Comparison of ENCODE assay signal across 18 cellular contexts in the genomic region with DNA sequence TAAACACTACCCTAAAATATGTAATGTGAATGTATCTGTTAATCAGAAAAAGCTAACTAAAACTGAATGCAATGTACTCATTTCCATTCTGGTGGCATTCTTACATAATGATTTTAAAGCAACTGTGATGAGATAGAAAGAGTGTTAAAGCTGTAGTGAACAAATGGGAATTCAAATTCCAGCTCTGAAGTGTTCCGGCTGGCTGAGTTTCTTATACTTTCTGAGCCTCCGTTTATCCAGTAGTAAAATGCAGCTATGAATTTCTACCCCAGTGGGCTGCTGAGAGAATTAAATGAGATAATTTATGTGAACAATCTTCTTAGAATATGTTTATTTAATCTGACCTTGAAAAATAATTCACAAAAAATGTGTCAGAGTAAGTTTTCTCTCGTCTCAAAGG.
A peak's percentile ranks its signal among the peaks of the same experiment; 100 is the strongest.
DNase-seq lines count a peak whose midpoint lies in the region; ATAC-seq and TF ChIP-seq lines count a peak whose summit lies in the region.
"Had no signal": no experiment of that assay in that cellular context is flagged by ENCODE, and none has a peak within 500 bp of the region (broad histone marks: within the 10 kb centered on the region; RNA-seq: fewer than 3 reads in every experiment).

No MANE protein-coding gene starts in this region.

- H3K18ac ChIP-seq in mesenchymal stem cell (ENCODE audit: low read depth in 1 of 2, low read length in 2 of 2), result no peak overlapping the region

- H3K9me3 Mint-ChIP-seq in stimulated activated memory B cell treated with anti-CD40 and anti-IgM and Interleukin-4, amounts not matched to agents 10 μg/mL and 1 μg/mL and 100 μg/mL, for 72 hours, result no peaks in the 10 kb centered on the region
- H3K9me3 Mint-ChIP-seq: CD8-positive, alpha-beta memory T cell; HFFc6 had no signal

- no peak overlapping the region for H3K4me3 ChIP-seq in HEK293 (ENCODE audit: low read depth, low read length)
- H3K4me3 ChIP-seq in coronary artery, result peak overlapping the region; percentile 29
- no peak overlapping the region for H3K4me3 ChIP-seq in mesenchymal stem cell (ENCODE audit: insufficient read depth in 1 of 2, low read depth in 1 of 2, low read length in 2 of 2)
- H3K4me3 ChIP-seq in gastrocnemius medialis, result peak overlapping the region in 3 of 4 donors; percentile 10 to 28 (median 10)
- no peak overlapping the region for H3K4me3 ChIP-seq in H7 (ENCODE audit: insufficient read depth, low read depth, low read length)
- H3K4me3 ChIP-seq: BLaER1 treated with 17β-estradiol and CSF1 and Interleukin-3, amounts not matched to agents 10 nM and 100 nM; SJSA1 had no signal

- no peaks in the 10 kb centered on the region for H3K27me3 Mint-ChIP-seq in stimulated activated memory B cell treated with anti-CD40 and anti-IgM and Interleukin-4, amounts not matched to agents 10 μg/mL and 1 μg/mL and 100 μg/mL, for 72 hours
- H3K27me3 Mint-ChIP-seq: CD8-positive, alpha-beta memory T cell had no signal

- CTCF ChIA-PET in HEK293 (lab: Yijun Ruan, JAX), result interaction anchor here (0.6 to 1.5 kb wide), 2 partner anchors 20 to 566 kb away, joined by 3 to 4 read pairs; no protein-coding TSS in a partner anchor

- no peak for ATAC-seq in gastrocnemius medialis
- ATAC-seq in stimulated activated memory B cell treated with anti-CD40 and anti-IgM and Interleukin-4, amounts not matched to agents 10 μg/mL and 1 μg/mL and 100 μg/mL, for 72 hours, result no peak
- ATAC-seq: Panc1 had no signal

- no peak for TF ChIP-seq POLR2A in gastrocnemius medialis (IDR thresholded peaks at IDR 0.05)

- 89% methylated on average over 1 of the region's 3 CpGs for WGBS in mesenchymal stem cell

- no peaks in the 10 kb centered on the region for H3K4me1 Mint-ChIP-seq in stimulated activated memory B cell treated with anti-CD40 and anti-IgM and Interleukin-4, amounts not matched to agents 10 μg/mL and 1 μg/mL and 100 μg/mL, for 72 hours
- H3K4me1 Mint-ChIP-seq: CD8-positive, alpha-beta memory T cell had no signal

- H2BK5ac ChIP-seq in mesenchymal stem cell (ENCODE audit: low read depth, low read length, poor library complexity, severe bottlenecking), result no peak overlapping the region

- no peak overlapping the region for H4K8ac ChIP-seq in mesenchymal stem cell (ENCODE audit: low read length)

- H3K27ac Mint-ChIP-seq in stimulated activated memory B cell treated with anti-CD40 and anti-IgM and Interleukin-4, amounts not matched to agents 10 μg/mL and 1 μg/mL and 100 μg/mL, for 72 hours, result no peak overlapping the region
- H3K27ac Mint-ChIP-seq: CD8-positive, alpha-beta memory T cell; HFFc6 had no signal

- H4K91ac ChIP-seq in mesenchymal stem cell (ENCODE audit: low read length), result no peak overlapping the region

- no peaks in the 10 kb centered on the region for H3K9me3 ChIP-seq in HEK293 (ENCODE audit: control insufficient read depth, insufficient read depth, low read depth, low read length)
- no peaks in the 10 kb centered on the region for H3K9me3 ChIP-seq in mesenchymal stem cell (ENCODE audit: control insufficient read depth, low read length)
- H3K9me3 ChIP-seq in gastrocnemius medialis, result no peaks in the 10 kb centered on the region
- H3K9me3 ChIP-seq: BLaER1 treated with 17β-estradiol and CSF1 and Interleukin-3, amounts not matched to agents 10 nM and 100 nM; SJSA1 had no signal

- H3K27me3 ChIP-seq in mesenchymal stem cell (ENCODE audit: control insufficient read depth in 1 of 2, insufficient read depth in 1 of 2, low read length in 2 of 2) (no peaks in the 10 kb centered on the region), gastrocnemius medialis (no peaks in the 10 kb centered on the region), H7 (ENCODE audit: control insufficient read depth, insufficient read depth, low read length) (no peaks in the 10 kb centered on the region)
- H3K27me3 ChIP-seq: BLaER1 treated with 17β-estradiol and CSF1 and Interleukin-3, amounts not matched to agents 10 nM and 100 nM; SJSA1 had no signal

- no peak overlapping the region for H3K4me2 ChIP-seq in mesenchymal stem cell (ENCODE audit: low read length, poor library complexity, severe bottlenecking)
- H3K4me2 ChIP-seq: BLaER1 treated with 17β-estradiol and CSF1 and Interleukin-3, amounts not matched to agents 10 nM and 100 nM had no signal

- H3K4me1 ChIP-seq in HEK293 (ENCODE audit: control insufficient read depth, insufficient read depth, low read length) (peaks cover 21% of the 10 kb centered on the region), mesenchymal stem cell (ENCODE audit: control insufficient read depth, insufficient read depth, low read depth, low read length) (no peaks in the 10 kb centered on the region), gastrocnemius medialis (peaks cover 2 to 37% of the 10 kb centered on the region in 2 donors)
- H3K4me1 ChIP-seq: BLaER1 treated with 17β-estradiol and CSF1 and Interleukin-3, amounts not matched to agents 10 nM and 100 nM; SJSA1 had no signal

- no peak overlapping the region for H3K4ac ChIP-seq in mesenchymal stem cell (ENCODE audit: low read depth in 1 of 2, low read length in 2 of 2)

- H3K27ac ChIP-seq in HEK293 (ENCODE audit: extremely low read depth, low read depth, low read length) (no peak overlapping the region), coronary artery (no peak overlapping the region), mesenchymal stem cell (ENCODE audit: low read length, poor library complexity, severe bottlenecking) (no peak overlapping the region), gastrocnemius medialis (peak overlapping the region in 3 of 4 donors; percentile 37 to 93 (median 39))
- H3K27ac ChIP-seq: BLaER1 treated with 17β-estradiol and CSF1 and Interleukin-3, amounts not matched to agents 10 nM and 100 nM; SJSA1 had no signal

- H3K4me3 Mint-ChIP-seq in stimulated activated memory B cell treated with anti-CD40 and anti-IgM and Interleukin-4, amounts not matched to agents 10 μg/mL and 1 μg/mL and 100 μg/mL, for 72 hours, result no peak overlapping the region
- H3K4me3 Mint-ChIP-seq: CD8-positive, alpha-beta memory T cell; HFFc6 had no signal

- no peaks in the 10 kb centered on the region for H3K36me3 Mint-ChIP-seq in stimulated activated memory B cell treated with anti-CD40 and anti-IgM and Interleukin-4, amounts not matched to agents 10 μg/mL and 1 μg/mL and 100 μg/mL, for 72 hours
- H3K36me3 Mint-ChIP-seq: CD8-positive, alpha-beta memory T cell had no signal

- in situ Hi-C loops in gastrocnemius medialis (cut with MboI; ENCODE audit: low sequenced_read_pairs in 4 of 4), result loop anchor here in 1 of 4 donors (10.0 kb wide), 1 partner anchor 132 kb away; no protein-coding TSS in a partner anchor

- POLR2A ChIA-PET in HEK293 (lab: Yijun Ruan, JAX), result no interaction called here

- peaks cover 10% of the 10 kb centered on the region for H3K79me1 ChIP-seq in mesenchymal stem cell (replicated peaks; ENCODE audit: low read length, poor library complexity, severe bottlenecking)

- peak overlapping the region; percentile 62 for H3K9ac ChIP-seq in mesenchymal stem cell (ENCODE audit: low read length)
- H3K9ac ChIP-seq: BLaER1 treated with 17β-estradiol and CSF1 and Interleukin-3, amounts not matched to agents 10 nM and 100 nM had no signal

- H2BK12ac ChIP-seq in mesenchymal stem cell (ENCODE audit: low read length in 2 of 2), result no peak overlapping the region

- H2AFZ ChIP-seq in mesenchymal stem cell (ENCODE audit: low read depth, low read length), result no peak overlapping the region

- H3K23ac ChIP-seq in mesenchymal stem cell (ENCODE audit: low read length in 2 of 2), result no peak overlapping the region

- H2AK5ac ChIP-seq in mesenchymal stem cell (ENCODE audit: low read length, severe bottlenecking), result no peak overlapping the region

- no peak overlapping the region for H2BK120ac ChIP-seq in mesenchymal stem cell (ENCODE audit: low read depth, low read length)

- intact Hi-C loops in gastrocnemius medialis (cut with DNase I; ENCODE audit: low total_unique reads), result loop anchor here (5.0 kb wide), 1 partner anchor 41 kb away; no protein-coding TSS in a partner anchor

- no peak overlapping the region for H2BK15ac ChIP-seq in mesenchymal stem cell (ENCODE audit: low read depth, poor library complexity, severe bottlenecking)

- H3K14ac ChIP-seq in mesenchymal stem cell (ENCODE audit: low read length in 2 of 2), result no peak overlapping the region

- H3K36me3 ChIP-seq in HEK293 (ENCODE audit: control insufficient read depth in 2 of 2, insufficient read depth in 1 of 2, low read length in 2 of 2) (no peaks in the 10 kb centered on the region; a peak in 1 of 3 replicates), mesenchymal stem cell (ENCODE audit: control insufficient read depth in 1 of 2, insufficient read depth in 2 of 2, low read depth in 1 of 2, low read length in 2 of 2) (no peaks in the 10 kb centered on the region), gastrocnemius medialis (peaks cover 0 to 6% of the 10 kb centered on the region in 2 donors), H7 (replicated peaks; ENCODE audit: control insufficient read depth, insufficient read depth, low read length) (no peaks in the 10 kb centered on the region)
- H3K36me3 ChIP-seq: BLaER1 treated with 17β-estradiol and CSF1 and Interleukin-3, amounts not matched to agents 10 nM and 100 nM; SJSA1 had no signal

- TF ChIP-seq CTCF in HEK293 (tag by site-specific recombination; IDR thresholded peaks at IDR 0.05) (no peak), coronary artery (IDR thresholded peaks at IDR 0.05) (no peak), gastrocnemius medialis (IDR thresholded peaks at IDR 0.05 in 4 of 5, conservative IDR thresholded peaks at IDR 0.05 in 1 of 5) (no peak)

- DNase-seq in coronary artery (ENCODE audit: low spot score) (no peak), mesenchymal stem cell (no peak), gastrocnemius medialis (no peak), H7 (no peak)
- no peak for DNase-seq in activated naive CD4-positive, alpha-beta T cell treated with Interleukin-2 at 50 U/mL for 16 hours
- DNase-seq in activated T-cell treated with anti-CD3 and anti-CD28 coated beads, Interleukin-2, amount 50 U/mL, for 1 hour, result no peak
- DNase-seq: CD8-positive, alpha-beta memory T cell; DMS53; HFFc6; KG1; NCI-H187; NCI-H2107; NCI-H345 had no signal

TF ChIP-seq in HEK293, 187 proteins besides CTCF, POLR2A, EP300 and RAD21:
- no peak for TF ChIP-seq ZNF19 (tag by site-specific recombination; IDR thresholded peaks at IDR 0.05; ENCODE audit: low read depth)
- peak; percentile 41; the same call in 1 of the 2 replicates for TF ChIP-seq ZNF664 (tag by site-specific recombination; IDR thresholded peaks at IDR 0.05)
- 0 out of 2 replicates have a peak, but pooled peaks have one; percentile 13 for TF ChIP-seq OSR2 (tag by site-specific recombination; IDR thresholded peaks at IDR 0.05)

Comparison
In these comparisons a context has a peak if more than half of its experiments do, and no peak if none do; other contexts are left out.
1. H3K27ac ChIP-seq: peak in gastrocnemius medialis (3 of 4); none in HEK293 (single experiment), coronary artery (0 of 2) and mesenchymal stem cell (single experiment).
2. H3K4me3 ChIP-seq: peak in coronary artery (single experiment) and gastrocnemius medialis (3 of 4); none in HEK293 (single experiment), mesenchymal stem cell (0 of 2) and H7 (single experiment).